ENCODE assay signal across 30 cellular contexts in genomic region chr19:19592690-19593089, GRCh38. TPM values are rescaled to one million over a fixed set of nuclear protein-coding genes. Genes with fewer than 3 reads are reported as not detected.
A peak's percentile ranks its signal among the peaks of the same experiment; 100 is the strongest.
DNase-seq lines count a peak whose midpoint lies in the region; ATAC-seq and TF ChIP-seq lines count a peak whose summit lies in the region.
"Had no signal": no experiment of that assay in that cellular context is flagged by ENCODE, and none has a peak within 500 bp of the region (broad histone marks: within the 10 kb centered on the region; RNA-seq: fewer than 3 reads in every experiment).

No MANE protein-coding gene starts in this region.

- no peaks in the 10 kb centered on the region for H4K20me1 ChIP-seq in IMR-90 (ENCODE audit: insufficient read depth, low read length)
- H4K20me1 ChIP-seq: BLaER1 had no signal

- no peak for TF ChIP-seq POLR2A in IMR-90 (IDR thresholded peaks at IDR 0.05; ENCODE audit: low read depth, low read length)

- H3K79me1 ChIP-seq in IMR-90 (ENCODE audit: low read depth in 1 of 2, low read length in 2 of 2), result peaks cover 0 to 13% of the 10 kb centered on the region in 2 experiments; a peak in 2 of 4 replicates

- no peak for TF ChIP-seq RAD21 in IMR-90 (IDR thresholded peaks at IDR 0.05; ENCODE audit: low read length)

- H2AFZ ChIP-seq in IMR-90 (replicated peaks; ENCODE audit: low read length, poor library complexity), result no peak overlapping the region

- DNase-seq in activated T-cell treated with anti-CD3 and anti-CD28 coated beads, Interleukin-2, amount 50 U/mL, for 72 hours, result no peak
- DNase-seq in activated T-cell treated with anti-CD3 and anti-CD28 coated beads for 4 hours (no peak), IMR-90 (no peak), neural crest cell (ENCODE audit: low read depth, low spot score) (no peak), cardiac septum (ENCODE audit: low spot score) (no peak), AML-193 (lab: John Stamatoyannopoulos, UW) (no peak), NCI-H1092 treated with DMSO at 0.1 percent for 48 hours (lab: John Stamatoyannopoulos, UW) (no peak)
- DNase-seq: ACHN; activated CD4-positive, alpha-beta T cell treated with anti-CD3 and anti-CD28 coated beads, Interleukin-2, amount 50 U/mL, for 48 hours; activated T-cell treated with anti-CD3 and anti-CD28 coated beads, Interleukin-2, amount 50 U/mL, for 1 hour; dermis blood vessel endothelial cell; DMS79 treated with DMSO at 0.1 percent for 48 hours; GF-D8; H7; hippocampal formation; immature natural killer cell; left colon; mammary epithelial cell; NCI-H1105; NCI-H1930; NCI-H524; posterior cingulate gyrus; right cardiac atrium; SJCRH30; stimulated activated CD4-positive, alpha-beta T cell treated with anti-CD3 and anti-CD28 coated beads, Interleukin-2, amount 100 ng/mL, for 24 hours had no signal

- no peak overlapping the region for H2BK5ac ChIP-seq in IMR-90 (ENCODE audit: low read depth, low read length, poor library complexity, severe bottlenecking)

- no peak overlapping the region for H3K56ac ChIP-seq in IMR-90 (ENCODE audit: extremely low read depth, insufficient read depth, low read length)

- no peaks in the 10 kb centered on the region for H3K36me3 ChIP-seq in IMR-90 (ENCODE audit: control insufficient read depth, insufficient read depth, low read length)
- H3K36me3 ChIP-seq: SJCRH30 had no signal

- no TSS peak for BruUV-seq in IMR-90 (replicated peaks; lab: Mats Ljungman, UMichigan)

- POLR2A ChIA-PET in IMR-90 (lab: Charles Lee; ENCODE audit: unreplicated experiment), result no interaction called here

- peak overlapping the region; percentile 95 for H2BK120ac ChIP-seq in IMR-90 (ENCODE audit: low read depth, low read length)

- no peak overlapping the region for H3K4me3 ChIP-seq in IMR-90 (ENCODE audit: insufficient read depth, low read depth, low read length)
- H3K4me3 ChIP-seq: BLaER1, SJCRH30 had no signal

- no peaks in the 10 kb centered on the region for H3K27me3 Mint-ChIP-seq in activated T-cell treated with anti-CD3 and anti-CD28 coated beads, Interleukin-2, amount 50 U/mL, for 72 hours (ENCODE audit: low read depth)
- H3K27me3 Mint-ChIP-seq in activated T-helper 17 cell treated with anti-CD3 and anti-CD28 coated beads, Interleukin-2, amount 50 U/mL, for 72 hours, result no peaks in the 10 kb centered on the region
- H3K27me3 Mint-ChIP-seq in neural crest cell (ENCODE audit: low read depth), result no peaks in the 10 kb centered on the region
- H3K27me3 Mint-ChIP-seq: central memory CD8-positive, alpha-beta T cell had no signal

- no peak overlapping the region; a peak in 1 of 4 replicates for H4K8ac ChIP-seq in IMR-90 (ENCODE audit: low read depth in 2 of 2, low read length in 2 of 2)

- no peak overlapping the region for H2AK9ac ChIP-seq in IMR-90 (replicated peaks; ENCODE audit: low read depth, low read length, poor library complexity)

- dilution Hi-C loops in IMR-90 (cut with HindIII; ENCODE audit: low sequenced_read_pairs, unreplicated experiment), result no loop called here

- WGBS in IMR-90 (ENCODE audit: extremely low coverage in 2 of 2, insufficient read length in 1 of 2), 2 experiments, result 100% methylated on average over 4 of the region's 10 CpGs; no CpG with 5 or more reads in 1 of the 2 experiments

- no peak overlapping the region for H4K91ac ChIP-seq in IMR-90 (ENCODE audit: insufficient read depth, low read depth, low read length)

- no peak overlapping the region for H3K27ac ChIP-seq in IMR-90 (ENCODE audit: insufficient read depth, low read length)
- H3K27ac ChIP-seq: BLaER1, SJCRH30 had no signal

- CTCF ChIA-PET in IMR-90 (lab: Yijun Ruan, JAX), result no interaction called here

- H3K23ac ChIP-seq in IMR-90 (ENCODE audit: low read depth, low read length), result no peak overlapping the region

- peaks cover 8 to 18% of the 10 kb centered on the region in 2 donors for H3K36me3 Mint-ChIP-seq in activated T-cell treated with anti-CD3 and anti-CD28 coated beads, Interleukin-2, amount 50 U/mL, for 72 hours (ENCODE audit: insufficient read depth in 2 of 2)
- H3K36me3 Mint-ChIP-seq in activated T-helper 17 cell treated with anti-CD3 and anti-CD28 coated beads, Interleukin-2, amount 50 U/mL, for 72 hours (ENCODE audit: low read depth), result peaks cover 90% of the 10 kb centered on the region
- no peaks in the 10 kb centered on the region for H3K36me3 Mint-ChIP-seq in neural crest cell (ENCODE audit: low read depth)

- peaks cover 24% of the 10 kb centered on the region for H3K9me1 ChIP-seq in IMR-90 (ENCODE audit: insufficient read depth, low read length)

- H3K4me1 ChIP-seq in IMR-90 (ENCODE audit: control insufficient read depth, insufficient read depth, low read length), result peaks cover 19% of the 10 kb centered on the region

- H3K9me3 ChIP-seq in IMR-90 (ENCODE audit: control insufficient read depth, insufficient read depth, low read length), result no peaks in the 10 kb centered on the region
- H3K9me3 ChIP-seq: BLaER1, SJCRH30 had no signal

- no peak overlapping the region for H3K18ac ChIP-seq in IMR-90 (ENCODE audit: low read depth, low read length)

- H2AK5ac ChIP-seq in IMR-90 (ENCODE audit: low read depth, low read length), result peak overlapping the region; percentile 82; the same call in 1 of the 2 replicates

- no peak overlapping the region; the same call in 1 of the 2 replicates for H3K14ac ChIP-seq in IMR-90 (replicated peaks; ENCODE audit: low read depth, low read length)

- in situ Hi-C loops in IMR-90 (cut with MboI; ENCODE audit: low sequenced_read_pairs), result no loop called here

- H3K4me1 Mint-ChIP-seq in activated T-cell treated with anti-CD3 and anti-CD28 coated beads, Interleukin-2, amount 50 U/mL, for 72 hours (ENCODE audit: low read depth), result peaks cover 80% of the 10 kb centered on the region
- H3K4me1 Mint-ChIP-seq in activated T-helper 17 cell treated with anti-CD3 and anti-CD28 coated beads, Interleukin-2, amount 50 U/mL, for 72 hours, result peaks cover 57% of the 10 kb centered on the region
- peaks cover 7% of the 10 kb centered on the region for H3K4me1 Mint-ChIP-seq in neural crest cell

- H3K27me3 ChIP-seq in IMR-90 (ENCODE audit: control insufficient read depth, insufficient read depth, low read length), result no peaks in the 10 kb centered on the region
- H3K27me3 ChIP-seq: BLaER1, SJCRH30 had no signal

- no peaks in the 10 kb centered on the region for H3K9me3 Mint-ChIP-seq in activated T-cell treated with anti-CD3 and anti-CD28 coated beads, Interleukin-2, amount 50 U/mL, for 72 hours
- H3K9me3 Mint-ChIP-seq in activated T-helper 17 cell treated with anti-CD3 and anti-CD28 coated beads, Interleukin-2, amount 50 U/mL, for 72 hours, result no peaks in the 10 kb centered on the region
- H3K9me3 Mint-ChIP-seq in neural crest cell, result no peaks in the 10 kb centered on the region
- H3K9me3 Mint-ChIP-seq: activated naive CD4-positive, alpha-beta T cell treated with anti-CD3 and anti-CD28 coated beads, Interleukin-2, amount 50 U/mL, for 72 hours; central memory CD8-positive, alpha-beta T cell; immature natural killer cell had no signal

- peak overlapping the region; percentile 92 for H2BK20ac ChIP-seq in IMR-90 (ENCODE audit: low read depth, low read length)

- no peak overlapping the region for H3K9ac ChIP-seq in IMR-90 (ENCODE audit: low read depth, low read length)
- H3K9ac ChIP-seq: BLaER1 had no signal

- H3K4me2 ChIP-seq in IMR-90 (ENCODE audit: low read depth, low read length), result no peak overlapping the region
- H3K4me2 ChIP-seq: BLaER1 had no signal

- peak overlapping the region; percentile 66; the same call in 1 of the 3 replicates for H2BK15ac ChIP-seq in IMR-90 (ENCODE audit: low read depth, low read length)

- H3K4me3 Mint-ChIP-seq in activated T-cell treated with anti-CD3 and anti-CD28 coated beads, Interleukin-2, amount 50 U/mL, for 72 hours, result no peak overlapping the region
- H3K4me3 Mint-ChIP-seq in activated T-helper 17 cell treated with anti-CD3 and anti-CD28 coated beads, Interleukin-2, amount 50 U/mL, for 72 hours, result peak overlapping the region; percentile 75
- H3K4me3 Mint-ChIP-seq in neural crest cell, result no peak overlapping the region
- H3K4me3 Mint-ChIP-seq: central memory CD8-positive, alpha-beta T cell; immature natural killer cell had no signal

- TF ChIP-seq CTCF in IMR-90 (conservative IDR thresholded peaks at IDR 0.05; ENCODE audit: low read depth, low read length) (no peak), neural crest cell (conservative IDR thresholded peaks at IDR 0.05) (no peak)

- H4K5ac ChIP-seq in IMR-90 (ENCODE audit: low read depth, low read length), result no peak overlapping the region

- peak overlapping the region; percentile 76 for H3K27ac Mint-ChIP-seq in activated T-cell treated with anti-CD3 and anti-CD28 coated beads, Interleukin-2, amount 50 U/mL, for 72 hours
- H3K27ac Mint-ChIP-seq in activated T-helper 17 cell treated with anti-CD3 and anti-CD28 coated beads, Interleukin-2, amount 50 U/mL, for 72 hours, result peak overlapping the region; percentile 94
- H3K27ac Mint-ChIP-seq in neural crest cell (ENCODE audit: unreplicated experiment), result peak overlapping the region; percentile 35

- intact Hi-C loops in IMR-90 (cut with micrococcal nuclease), result no loop called here
- intact Hi-C loops in cardiac septum (cut with DNase I), result no loop called here

- ATAC-seq in activated T-cell treated with anti-CD3 and anti-CD28 coated beads, Interleukin-2, amount 50 U/mL, for 72 hours (replicated peaks in 1 of 2), result no peak
- no peak for ATAC-seq in IMR-90 (ENCODE audit: low read depth)
- ATAC-seq in activated T-helper 17 cell treated with anti-CD3 and anti-CD28 coated beads, Interleukin-2, amount 50 U/mL, for 72 hours (replicated peaks), result no peak
- ATAC-seq: activated naive CD4-positive, alpha-beta T cell treated with anti-CD3 and anti-CD28 coated beads, Interleukin-2, amount 50 U/mL, for 72 hours; left colon had no signal

- peak overlapping the region; percentile 98 for H3K4ac ChIP-seq in IMR-90 (ENCODE audit: low read depth, low read length)

RNA-seq across cellular contexts. Expression of gene PBX4, which starts 25.8 kb away (rescaled TPM):
- total RNA-seq in activated T-cell treated with anti-CD3 and anti-CD28 coated beads, Interleukin-2, amount 50 U/mL, for 72 hours, result 10 to 100 TPM; 28.3 to 56.8 TPM
- total RNA-seq in IMR-90 (2012; rRNA removed) (0.90 and 1.4 TPM in 2 replicates), neural crest cell (7.5 and 7.7 TPM in 2 replicates), cardiac septum (not detected)
- 2.8 and 2.9 TPM in 2 replicates for polyA plus RNA-seq in IMR-90 (2012; rRNA removed)
- 1.8 TPM in 2 replicates for polyA plus RNA-seq in IMR-90 (2012; cell fraction: cytosol; rRNA removed)
- 16.5 and 21.4 TPM in 2 replicates for polyA plus RNA-seq in IMR-90 (2012; cell fraction: nucleus; rRNA removed; ENCODE audit: low replicate concordance)
- total RNA-seq in activated T-helper 17 cell treated with anti-CD3 and anti-CD28 coated beads, Interleukin-2, amount 50 U/mL, for 72 hours, result 100 to 1,000 TPM in 1 of 2 donors, 10 to 100 TPM in 1; 63.9 to 101 TPM
- total RNA-seq: dermis blood vessel endothelial cell had no signal

RNA-seq across cellular contexts. Expression of gene LPAR2, which starts 35.3 kb away (rescaled TPM):
- 10 to 100 TPM; 72.8 to 82.2 TPM for total RNA-seq in activated T-cell treated with anti-CD3 and anti-CD28 coated beads, Interleukin-2, amount 50 U/mL, for 72 hours
- total RNA-seq in IMR-90 (2012; rRNA removed) (under 0.01 and 0.28 TPM in 2 replicates), neural crest cell (115 and 116 TPM in 2 replicates), cardiac septum (1.9 TPM)
- 4.1 and 5.4 TPM in 2 replicates for polyA plus RNA-seq in IMR-90 (2012; rRNA removed)
- polyA plus RNA-seq in IMR-90 (2012; cell fraction: cytosol; rRNA removed), result 0.51 and 2.1 TPM in 2 replicates
- 64.5 and 113 TPM in 2 replicates for polyA plus RNA-seq in IMR-90 (2012; cell fraction: nucleus; rRNA removed; ENCODE audit: low replicate concordance)
- total RNA-seq in activated T-helper 17 cell treated with anti-CD3 and anti-CD28 coated beads, Interleukin-2, amount 50 U/mL, for 72 hours, result 10 to 100 TPM; 46.3 to 85.6 TPM

RNA-seq across cellular contexts. Expression of gene GMIP, which starts 50.8 kb away (rescaled TPM):
- total RNA-seq in activated T-cell treated with anti-CD3 and anti-CD28 coated beads, Interleukin-2, amount 50 U/mL, for 72 hours, result 10 to 100 TPM; 96.4 to 99.8 TPM
- total RNA-seq in IMR-90 (2012; rRNA removed), result 4.1 and 4.4 TPM in 2 replicates
- polyA plus RNA-seq in IMR-90 (2012; rRNA removed), result 10.9 and 11.0 TPM in 2 replicates
- 6.2 and 7.6 TPM in 2 replicates for polyA plus RNA-seq in IMR-90 (2012; cell fraction: cytosol; rRNA removed)
- polyA plus RNA-seq in IMR-90 (2012; cell fraction: nucleus; rRNA removed; ENCODE audit: low replicate concordance), result 54.8 and 78.0 TPM in 2 replicates
- 100 to 1,000 TPM in 1 of 2 donors, 10 to 100 TPM in 1; 79.9 to 100 TPM for total RNA-seq in activated T-helper 17 cell treated with anti-CD3 and anti-CD28 coated beads, Interleukin-2, amount 50 U/mL, for 72 hours
- total RNA-seq in neural crest cell, result 20.6 and 25.1 TPM in 2 replicates
- total RNA-seq in cardiac septum, result 3.5 TPM

RNA-seq across cellular contexts. Expression of gene CILP2, which starts 54.6 kb away (rescaled TPM):
- total RNA-seq in activated T-cell treated with anti-CD3 and anti-CD28 coated beads, Interleukin-2, amount 50 U/mL, for 72 hours, result under 1 TPM; 0.44 to 0.86 TPM
- 0.18 and 0.28 TPM in 2 replicates for total RNA-seq in IMR-90 (2012; rRNA removed)
- 0.87 and 0.96 TPM in 2 replicates for polyA plus RNA-seq in IMR-90 (2012; rRNA removed)
- polyA plus RNA-seq in IMR-90 (2012; cell fraction: cytosol; rRNA removed), result 0.65 and 1.2 TPM in 2 replicates
- 0.96 and 2.9 TPM in 2 replicates for polyA plus RNA-seq in IMR-90 (2012; cell fraction: nucleus; rRNA removed; ENCODE audit: low replicate concordance)
- under 1 TPM; 0.26 to 0.97 TPM for total RNA-seq in activated T-helper 17 cell treated with anti-CD3 and anti-CD28 coated beads, Interleukin-2, amount 50 U/mL, for 72 hours
- 2.7 and 2.9 TPM in 2 replicates for total RNA-seq in neural crest cell
- 0.24 TPM for total RNA-seq in cardiac septum
- total RNA-seq: HT-29 had no signal
- polyA plus RNA-seq: immature natural killer cell had no signal

Comparison
In these comparisons a context has a peak if more than half of its experiments do, and no peak if none do; other contexts are left out.
1. H3K27ac Mint-ChIP-seq: peak in every context shown above with its lines; median percentile 94 in activated T-helper 17 cell treated with anti-CD3 and anti-CD28 coated beads, Interleukin-2, amount 50 U/mL, for 72 hours; 76 in activated T-cell treated with anti-CD3 and anti-CD28 coated beads, Interleukin-2, amount 50 U/mL, for 72 hours; 35 in neural crest cell.
2. RNA of gene LPAR2, which starts 35.3 kb away (total RNA-seq): 115 to 116 TPM in neural crest cell, 46.3 to 85.6 TPM in activated T-helper 17 cell treated with anti-CD3 and anti-CD28 coated beads, Interleukin-2, amount 50 U/mL, for 72 hours and 72.8 to 82.2 TPM in activated T-cell treated with anti-CD3 and anti-CD28 coated beads, Interleukin-2, amount 50 U/mL, for 72 hours; 1.9 TPM in cardiac septum (single experiment) and under 0.01 to 0.28 TPM in IMR-90; every median in the first group is over 10 times any median in the second.